Comparison of ENCODE assay signal across 29 cellular contexts in genomic region chr5:178787889-178788288, GRCh38.
"Had no signal": no experiment of that assay in that cellular context is flagged by ENCODE, and none has a peak within 500 bp of the region (broad histone marks: within the 10 kb centered on the region; RNA-seq: fewer than 3 reads in every experiment).

No MANE protein-coding gene starts in this region.

- DNase-seq: activated CD4-positive, alpha-beta memory T cell treated with anti-CD3 and anti-CD28 coated beads for 36 hours; activated CD4-positive, alpha-beta T cell treated with anti-CD3 and anti-CD28 coated beads, Interleukin-2, amount 10 ng/mL, durations not matched to agents 24 days and 14 days; activated CD4-positive, CD25-positive, alpha-beta regulatory T cell treated with anti-CD3 and anti-CD28 coated beads, Interleukin-2, amount 50 U/mL, for 72 hours; activated CD8-positive, alpha-beta memory T cell treated with anti-CD3 and anti-CD28 coated beads, Interleukin-2, amount 50 U/mL, for 4 hours; activated effector memory CD4-positive, alpha-beta T cell treated with anti-CD3 and anti-CD28 coated beads, Interleukin-2, amount 50 U/mL, for 16 hours; activated naive CD4-positive, alpha-beta T cell treated with anti-CD3 and anti-CD28 coated beads for 36 hours; activated naive CD8-positive, alpha-beta T cell treated with anti-CD3 and anti-CD28 coated beads for 36 hours; activated T-cell treated with anti-CD3 and anti-CD28 coated beads, Interleukin-2, amount 50 U/mL, for 1 hour; adrenal gland; cortex of kidney; effector memory CD8-positive, alpha-beta T cell; gastrocnemius medialis; glutamatergic neuron; kidney; left colon; ovary; retina; stimulated activated CD4-positive, alpha-beta T cell treated with anti-CD3 and anti-CD28 coated beads, Interleukin-15, amount 100 ng/mL, for 24 hours; stimulated activated CD4-positive, alpha-beta T cell treated with anti-CD3 and anti-CD28 coated beads, Interleukin-2, amount 100 ng/mL, for 24 hours; stimulated activated naive B cell treated with anti-CD40 and anti-IgM and Interleukin-4, amounts not matched to agents 10 μg/mL and 1 μg/mL and 100 μg/mL, for 72 hours; WERI-Rb-1 had no signal

- H3K9me3 ChIP-seq: adrenal gland, body of pancreas, gastrocnemius medialis, ovary, prostate gland, suprapubic skin, tibial artery had no signal

- H3K4me3 ChIP-seq: adrenal gland, body of pancreas, gastrocnemius medialis, ovary, prostate gland, suprapubic skin, tibial artery had no signal

- H3K27me3 ChIP-seq: adrenal gland, body of pancreas, gastrocnemius medialis, ovary, suprapubic skin had no signal

- H3K27me3 Mint-ChIP-seq: activated CD4-positive, alpha-beta T cell treated with anti-CD3 and anti-CD28 coated beads, Interleukin-2, amount 10 ng/mL, durations not matched to agents 24 days and 14 days had no signal

- H3K4me1 Mint-ChIP-seq: activated CD4-positive, alpha-beta T cell treated with anti-CD3 and anti-CD28 coated beads, Interleukin-2, amount 10 ng/mL, durations not matched to agents 24 days and 14 days; activated naive CD8-positive, alpha-beta T cell treated with anti-CD3 and anti-CD28 coated beads for 36 hours; nephron; stimulated activated naive B cell treated with anti-CD40 and anti-IgM and Interleukin-4, amounts not matched to agents 10 μg/mL and 1 μg/mL and 100 μg/mL, for 72 hours had no signal

- H3K9me3 Mint-ChIP-seq: activated CD4-positive, alpha-beta memory T cell treated with anti-CD3 and anti-CD28 coated beads for 36 hours; activated naive CD4-positive, alpha-beta T cell treated with anti-CD3 and anti-CD28 coated beads for 36 hours; activated naive CD8-positive, alpha-beta T cell treated with anti-CD3 and anti-CD28 coated beads for 36 hours; activated T-helper 1 cell treated with anti-CD3 and anti-CD28 coated beads, Interleukin-12 subunit alpha, Interleukin-12 subunit beta, Interleukin-2, Interleukin-4 antibody, amounts not matched to agents 30 ng/mL and 10 ng/mL and 1 ng/mL, durations not matched to agents 14 hours and 24 hours and 36 hours; effector memory CD8-positive, alpha-beta T cell; stimulated activated naive B cell treated with anti-CD40 and anti-IgM and Interleukin-4, amounts not matched to agents 10 μg/mL and 1 μg/mL and 100 μg/mL, for 72 hours had no signal

- ATAC-seq: body of pancreas; effector memory CD8-positive, alpha-beta T cell; gastrocnemius medialis; left colon; stimulated activated naive B cell treated with anti-CD40 and anti-IgM and Interleukin-4, amounts not matched to agents 10 μg/mL and 1 μg/mL and 100 μg/mL, for 72 hours had no signal

- H3K27ac ChIP-seq: adrenal gland, body of pancreas, gastrocnemius medialis, ovary, prostate gland, suprapubic skin, tibial artery, WERI-Rb-1 had no signal

- H3K36me3 ChIP-seq: adrenal gland, gastrocnemius medialis, ovary, prostate gland, suprapubic skin, tibial artery, WERI-Rb-1 had no signal

- H3K27ac Mint-ChIP-seq: activated CD4-positive, alpha-beta memory T cell treated with anti-CD3 and anti-CD28 coated beads for 36 hours; activated CD4-positive, alpha-beta T cell treated with anti-CD3 and anti-CD28 coated beads, Interleukin-2, amount 10 ng/mL, durations not matched to agents 24 days and 14 days; activated naive CD4-positive, alpha-beta T cell treated with anti-CD3 and anti-CD28 coated beads for 36 hours; activated naive CD8-positive, alpha-beta T cell treated with anti-CD3 and anti-CD28 coated beads for 36 hours; activated T-helper 1 cell treated with anti-CD3 and anti-CD28 coated beads, Interleukin-12 subunit alpha, Interleukin-12 subunit beta, Interleukin-2, Interleukin-4 antibody, amounts not matched to agents 30 ng/mL and 10 ng/mL and 1 ng/mL, durations not matched to agents 14 hours and 24 hours and 36 hours; effector memory CD8-positive, alpha-beta T cell; stimulated activated naive B cell treated with anti-CD40 and anti-IgM and Interleukin-4, amounts not matched to agents 10 μg/mL and 1 μg/mL and 100 μg/mL, for 72 hours had no signal

- H3K4me3 Mint-ChIP-seq: activated CD4-positive, alpha-beta memory T cell treated with anti-CD3 and anti-CD28 coated beads for 36 hours; activated CD4-positive, alpha-beta T cell treated with anti-CD3 and anti-CD28 coated beads, Interleukin-2, amount 10 ng/mL, durations not matched to agents 24 days and 14 days; activated naive CD4-positive, alpha-beta T cell treated with anti-CD3 and anti-CD28 coated beads for 36 hours; activated naive CD8-positive, alpha-beta T cell treated with anti-CD3 and anti-CD28 coated beads for 36 hours; activated T-helper 1 cell treated with anti-CD3 and anti-CD28 coated beads, Interleukin-12 subunit alpha, Interleukin-12 subunit beta, Interleukin-2, Interleukin-4 antibody, amounts not matched to agents 30 ng/mL and 10 ng/mL and 1 ng/mL, durations not matched to agents 14 hours and 24 hours and 36 hours; effector memory CD8-positive, alpha-beta T cell; nephron; stimulated activated naive B cell treated with anti-CD40 and anti-IgM and Interleukin-4, amounts not matched to agents 10 μg/mL and 1 μg/mL and 100 μg/mL, for 72 hours had no signal

- H3K4me1 ChIP-seq: adrenal gland, body of pancreas, gastrocnemius medialis, prostate gland, suprapubic skin, tibial artery had no signal

- FAIRE-seq: endothelial cell of umbilical vein, kidney, TTC549 had no signal

- H3K36me3 Mint-ChIP-seq: activated CD4-positive, alpha-beta memory T cell treated with anti-CD3 and anti-CD28 coated beads for 36 hours; activated naive CD8-positive, alpha-beta T cell treated with anti-CD3 and anti-CD28 coated beads for 36 hours; stimulated activated naive B cell treated with anti-CD40 and anti-IgM and Interleukin-4, amounts not matched to agents 10 μg/mL and 1 μg/mL and 100 μg/mL, for 72 hours had no signal
